2 cellular contexts compared by ENCODE assay signal in genomic region chr9:33473216-33473615, GRCh38.
TF ChIP-seq lines count a peak whose summit lies in the region.

No MANE protein-coding gene starts in this region.

TF ChIP-seq in GM23338, 12 proteins besides CTCF, POLR2A, EP300 and RAD21 (continued from another document):
- TF ChIP-seq ZNF462 (CRISPR knock-in tag; IDR thresholded peaks at IDR 0.05): no peak
- no peak for TF ChIP-seq NANOG (IDR thresholded peaks at IDR 0.05; ENCODE audit: borderline replicate concordance)
- TF ChIP-seq REST (IDR thresholded peaks at IDR 0.05; ENCODE audit: unreplicated experiment): no peak
- TF ChIP-seq ZNF331 (CRISPR knock-in tag; IDR thresholded peaks at IDR 0.05; ENCODE audit: low read depth): no peak
- TF ChIP-seq JUNB (IDR thresholded peaks at IDR 0.05; ENCODE audit: unreplicated experiment): no peak
- no peak for TF ChIP-seq POLR2AphosphoS5 (IDR thresholded peaks at IDR 0.05; ENCODE audit: low read depth)
- no peak for TF ChIP-seq EZH2 (IDR thresholded peaks at IDR 0.05; ENCODE audit: low read depth, unreplicated experiment)
- TF ChIP-seq EZH2phosphoT487 (IDR thresholded peaks at IDR 0.05; ENCODE audit: unreplicated experiment): no peak
- TF ChIP-seq ZNF114 (CRISPR knock-in tag; IDR thresholded peaks at IDR 0.05): no peak
- TF ChIP-seq CREB1 (CRISPR knock-in tag; IDR thresholded peaks at IDR 0.05; ENCODE audit: low read depth): no peak
- no peak for TF ChIP-seq ETS1 (IDR thresholded peaks at IDR 0.05)
TF ChIP-seq in GM23338: peak in this region for 0.

TF ChIP-seq in WTC11, 78 proteins besides CTCF, POLR2A, EP300 and RAD21 (continued from another document):
- TF ChIP-seq ERG (CRISPR knock-in tag; IDR thresholded peaks at IDR 0.05): no peak
- TF ChIP-seq ZNF423 (CRISPR knock-in tag; IDR thresholded peaks at IDR 0.05): no peak
- TF ChIP-seq RORB (CRISPR knock-in tag; IDR thresholded peaks at IDR 0.05): no peak
- TF ChIP-seq NFYB (CRISPR knock-in tag; conservative IDR thresholded peaks at IDR 0.05; ENCODE audit: low read depth): no peak
- no peak for TF ChIP-seq MLX (CRISPR knock-in tag; IDR thresholded peaks at IDR 0.05)
- TF ChIP-seq IRF1 (CRISPR knock-in tag; IDR thresholded peaks at IDR 0.05): no peak
- TF ChIP-seq MYBL2 (CRISPR knock-in tag; IDR thresholded peaks at IDR 0.05): no peak
- TF ChIP-seq CREB1 (CRISPR knock-in tag; IDR thresholded peaks at IDR 0.05): no peak
- no peak for TF ChIP-seq SMAD3 (CRISPR knock-in tag; IDR thresholded peaks at IDR 0.05; ENCODE audit: borderline replicate concordance)
- no peak for TF ChIP-seq GABPB1 (CRISPR knock-in tag; IDR thresholded peaks at IDR 0.05)
- no peak for TF ChIP-seq ZNF532 (CRISPR knock-in tag; IDR thresholded peaks at IDR 0.05; ENCODE audit: borderline replicate concordance)
- no peak for TF ChIP-seq PREB (CRISPR knock-in tag; IDR thresholded peaks at IDR 0.05; ENCODE audit: borderline replicate concordance)
- TF ChIP-seq SP1 (CRISPR knock-in tag; conservative IDR thresholded peaks at IDR 0.05): no peak
- TF ChIP-seq EMX1 (CRISPR knock-in tag; IDR thresholded peaks at IDR 0.05): no peak
- TF ChIP-seq ZSCAN18 (CRISPR knock-in tag; IDR thresholded peaks at IDR 0.05): no peak
- no peak for TF ChIP-seq E2F4 (CRISPR knock-in tag; IDR thresholded peaks at IDR 0.05; ENCODE audit: borderline replicate concordance, low read depth)
